In the genomic region with DNA sequence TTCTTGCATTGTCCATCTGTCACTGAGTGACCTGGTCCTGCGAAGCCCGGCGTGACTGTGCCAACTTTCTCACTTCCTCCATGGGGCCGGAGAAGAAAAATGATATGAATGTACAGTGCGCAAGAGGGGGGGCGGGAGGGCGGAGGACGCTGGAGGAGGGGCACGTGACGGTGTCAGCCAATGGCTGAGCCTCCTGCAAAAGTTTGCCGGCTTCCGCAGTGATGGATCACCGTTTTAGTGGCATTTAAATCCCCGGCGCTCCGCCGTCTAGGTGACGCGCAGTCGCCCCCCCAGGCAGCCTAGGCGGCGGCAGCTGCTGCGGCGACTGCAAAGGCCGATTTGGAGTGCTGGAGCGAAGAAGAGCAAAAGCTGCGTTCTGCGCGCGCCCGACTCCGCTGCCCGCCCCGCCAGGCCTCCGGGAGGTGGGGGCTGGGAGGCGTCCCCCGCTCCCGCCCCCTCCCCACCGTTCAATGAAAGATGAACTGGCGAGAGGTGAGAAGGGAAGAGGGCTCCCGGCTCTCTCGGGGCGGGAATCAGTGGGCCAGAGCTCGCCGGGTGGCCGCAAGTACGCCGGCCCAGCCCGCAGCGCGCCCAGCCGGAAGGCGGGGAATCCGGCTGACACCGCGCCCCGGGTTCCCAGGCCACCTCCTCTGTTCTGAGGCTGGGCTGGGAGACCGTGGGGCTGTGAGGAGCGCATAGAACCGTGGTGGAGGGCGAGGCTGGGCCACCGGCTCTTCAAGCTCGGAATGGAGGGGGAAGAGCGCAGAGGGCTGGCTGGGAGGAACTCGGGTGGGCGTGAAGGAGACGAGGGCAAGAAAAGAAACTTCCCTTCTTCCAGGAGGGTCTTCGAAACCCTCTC, we compare ENCODE assay signal across 9 cellular contexts. TPM values are rescaled to one million over a fixed set of nuclear protein-coding genes. Genes with fewer than 3 reads are reported as not detected.
DNase-seq lines count a peak whose midpoint lies in the region; ATAC-seq, FAIRE-seq and TF ChIP-seq lines count a peak whose summit lies in the region.
"Had no signal": no experiment of that assay in that cellular context is flagged by ENCODE, and none has a peak within 500 bp of the region (broad histone marks: within the 10 kb centered on the region; RNA-seq: fewer than 3 reads in every experiment).

A gene (minus strand): TSS at position 104 of the 859 bp plus-strand sequence. CDS start 88 bp downstream, at position 16.

- no peak within 1 kb of the TSS for H3K27ac Mint-ChIP-seq in GM23338

- ATAC-seq in GM23338 (peak; percentile 45), RWPE2 (ENCODE audit: low read depth) (peak; percentile 62)

- H3K4me2 ChIP-seq in GM23338 (peak within 1 kb of the TSS; percentile 84), Karpas-422 (ENCODE audit: low read depth, low read length, poor library complexity, severe bottlenecking) (peak within 1 kb of the TSS; percentile 86)

- H4K20me1 ChIP-seq in GM23338 (replicated peaks; ENCODE audit: insufficient read depth) (peaks cover 53% of the 10 kb centered on the region), Karpas-422 (ENCODE audit: insufficient read depth, low read depth, low read length) (no peaks in the 10 kb centered on the region)

- H3K79me2 ChIP-seq in GM23338 (replicated peaks; ENCODE audit: insufficient read depth) (no peaks in the 10 kb centered on the region), Karpas-422 (ENCODE audit: low read length) (peaks cover 15% of the 10 kb centered on the region)

- H3K4me3 Mint-ChIP-seq in GM23338 = peak within 1 kb of the TSS; percentile 69

- H3K9me2 ChIP-seq in GM23338 (ENCODE audit: insufficient read depth) (no peaks in the 10 kb centered on the region), Karpas-422 (replicated peaks; ENCODE audit: insufficient read depth, low read length) (no peaks in the 10 kb centered on the region)

- intact Hi-C loops in vagina (cut with DNase I) = no loop called here

- TF ChIP-seq POLR2A in vagina (IDR thresholded peaks at IDR 0.05) = peak in 1 of 2 donors; percentile 15

- no peaks in the 10 kb centered on the region for H3K36me3 ChIP-seq in GM23338 (ENCODE audit: insufficient read depth)
- no peaks in the 10 kb centered on the region for H3K36me3 ChIP-seq in Karpas-422 (ENCODE audit: insufficient read depth, low read length)
- peaks cover 16% of the 10 kb centered on the region for H3K36me3 ChIP-seq in RWPE2 (ENCODE audit: low read depth)
- H3K36me3 ChIP-seq in cardiac muscle cell = no peaks in the 10 kb centered on the region
- no peaks in the 10 kb centered on the region for H3K36me3 ChIP-seq in vagina

- H3K9ac ChIP-seq in Karpas-422 (ENCODE audit: low read length) = peak within 1 kb of the TSS; percentile 84

- H3K27ac ChIP-seq in GM23338 (ENCODE audit: low read depth) (no peak within 1 kb of the TSS), Karpas-422 (ENCODE audit: low read length) (peak within 1 kb of the TSS; percentile 69), RWPE2 (ENCODE audit: poor library complexity, severe bottlenecking) (peak within 1 kb of the TSS; percentile 85), cardiac muscle cell (no peak within 1 kb of the TSS), vagina (peak within 1 kb of the TSS; percentile 75)

- 0 out of 4 replicates have a peak, but pooled peaks of 1 of the 2 experiments have one; percentile 5 for TF ChIP-seq CTCF in GM23338 (conservative IDR thresholded peaks at IDR 0.05; ENCODE audit: low read depth in 2 of 2)
- TF ChIP-seq CTCF in RWPE2 (IDR thresholded peaks at IDR 0.05; ENCODE audit: poor library complexity, severe bottlenecking) = peak; percentile 24
- no peak for TF ChIP-seq CTCF in cardiac muscle cell (IDR thresholded peaks at IDR 0.05; ENCODE audit: low read depth, low read length)
- no peak for TF ChIP-seq CTCF in vagina (IDR thresholded peaks at IDR 0.05)

- H3K27me3 ChIP-seq in GM23338 (ENCODE audit: insufficient read depth) (peaks cover 100% of the 10 kb centered on the region), Karpas-422 (ENCODE audit: low read length) (no peaks in the 10 kb centered on the region), RWPE2 (ENCODE audit: insufficient read depth, poor library complexity, severe bottlenecking) (no peaks in the 10 kb centered on the region), cardiac muscle cell (peaks cover 100% of the 10 kb centered on the region), vagina (no peaks in the 10 kb centered on the region)

- FAIRE-seq in G401.6 (lab: Jason Lieb, UNC) = peak; percentile 84

- H2AFZ ChIP-seq in GM23338 = peak within 1 kb of the TSS; percentile 60; the same call in 1 of the 2 replicates
- H2AFZ ChIP-seq in Karpas-422 (ENCODE audit: low read length) = peak within 1 kb of the TSS; percentile 90

- H3K9me3 Mint-ChIP-seq in GM23338 = peaks cover 8% of the 10 kb centered on the region; the same call in 2 of the 3 replicates

- peaks cover 63% of the 10 kb centered on the region for H3K4me1 Mint-ChIP-seq in GM23338

- H3K36me3 Mint-ChIP-seq in GM23338 (ENCODE audit: low read depth) = no peaks in the 10 kb centered on the region

- H3K27me3 Mint-ChIP-seq in GM23338 (ENCODE audit: insufficient read depth, low read depth, poor library complexity) = peaks cover 100% of the 10 kb centered on the region

- DNase-seq in GM23338 (ENCODE audit: low spot score) = peak; percentile 88
- DNase-seq in Karpas-422 = peak; percentile 96
- DNase-seq in RWPE2 (ENCODE audit: low spot score) = peak; percentile 89
- peak; percentile 63 for DNase-seq in activated gamma-delta T cell treated with Interleukin-2 at 50 U/mL for 16 hours
- DNase-seq in cardiac muscle cell (ENCODE audit: low read depth in 1 of 2, low spot score in 1 of 2) = peak; percentile 62 to 66
- DNase-seq in pulmonary artery endothelial cell (ENCODE audit: low read depth, low spot score) = peak; percentile 85
- no peak for DNase-seq in vagina (ENCODE audit: extremely low spot score in 2 of 2)

- H3K9me3 ChIP-seq in Karpas-422 (ENCODE audit: low read length) (no peaks in the 10 kb centered on the region), RWPE2 (ENCODE audit: severe bottlenecking) (no peaks in the 10 kb centered on the region), cardiac muscle cell (ENCODE audit: low read depth) (no peaks in the 10 kb centered on the region), vagina (no peaks in the 10 kb centered on the region)

- peaks cover 46% of the 10 kb centered on the region for H3F3A ChIP-seq in GM23338 (replicated peaks; ENCODE audit: low read depth)

- peaks cover 66% of the 10 kb centered on the region for H3K4me1 ChIP-seq in GM23338 (ENCODE audit: insufficient read depth)
- peaks cover 19% of the 10 kb centered on the region for H3K4me1 ChIP-seq in Karpas-422 (ENCODE audit: low read length)
- H3K4me1 ChIP-seq in RWPE2 (ENCODE audit: insufficient read depth, poor library complexity, severe bottlenecking) = peaks cover 7% of the 10 kb centered on the region
- no peaks in the 10 kb centered on the region for H3K4me1 ChIP-seq in cardiac muscle cell (ENCODE audit: low read depth)
- H3K4me1 ChIP-seq in vagina = peaks cover 41% of the 10 kb centered on the region

- H3K4me3 ChIP-seq in GM23338 (peak within 1 kb of the TSS; percentile 60), Karpas-422 (ENCODE audit: low read length) (peak within 1 kb of the TSS; percentile 85), RWPE2 (ENCODE audit: severe bottlenecking) (peak within 1 kb of the TSS; percentile 66), cardiac muscle cell (peak within 1 kb of the TSS; percentile 52), vagina (peak within 1 kb of the TSS; percentile 66 to 72)

TF ChIP-seq in GM23338, 12 proteins besides CTCF, POLR2A, EP300 and RAD21:
- no peak for TF ChIP-seq NANOG (IDR thresholded peaks at IDR 0.05; ENCODE audit: borderline replicate concordance)
- peak; percentile 32; the same call in 1 of the 2 replicates for TF ChIP-seq CREB1 (CRISPR knock-in tag; IDR thresholded peaks at IDR 0.05; ENCODE audit: low read depth)
- TF ChIP-seq, protein P1, sequence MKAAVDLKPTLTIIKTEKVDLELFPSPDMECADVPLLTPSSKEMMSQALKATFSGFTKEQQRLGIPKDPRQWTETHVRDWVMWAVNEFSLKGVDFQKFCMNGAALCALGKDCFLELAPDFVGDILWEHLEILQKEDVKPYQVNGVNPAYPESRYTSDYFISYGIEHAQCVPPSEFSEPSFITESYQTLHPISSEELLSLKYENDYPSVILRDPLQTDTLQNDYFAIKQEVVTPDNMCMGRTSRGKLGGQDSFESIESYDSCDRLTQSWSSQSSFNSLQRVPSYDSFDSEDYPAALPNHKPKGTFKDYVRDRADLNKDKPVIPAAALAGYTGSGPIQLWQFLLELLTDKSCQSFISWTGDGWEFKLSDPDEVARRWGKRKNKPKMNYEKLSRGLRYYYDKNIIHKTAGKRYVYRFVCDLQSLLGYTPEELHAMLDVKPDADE (IDR thresholded peaks at IDR 0.05) = no peak
- peak; percentile 88 for TF ChIP-seq EZH2phosphoT487 (IDR thresholded peaks at IDR 0.05; ENCODE audit: unreplicated experiment)
- no peak for TF ChIP-seq ZNF114 (CRISPR knock-in tag; IDR thresholded peaks at IDR 0.05)
- TF ChIP-seq POLR2AphosphoS5 (IDR thresholded peaks at IDR 0.05; ENCODE audit: low read depth) = no peak
- peak; percentile 72 for TF ChIP-seq EZH2 (IDR thresholded peaks at IDR 0.05; ENCODE audit: low read depth, unreplicated experiment)
- TF ChIP-seq ZNF331 (CRISPR knock-in tag; IDR thresholded peaks at IDR 0.05; ENCODE audit: low read depth) = no peak
TF ChIP-seq in GM23338: peak in this region for 3.

RNA-seq across cellular contexts. Expression of the gene that starts here (rescaled TPM):
- not detected in 2 replicates for total RNA-seq in GM23338 (2014; rRNA removed; shearing (Covaris generic))
- polyA plus RNA-seq in GM23338 (2016; fragmentation: Nextera tagmentation; extraction: Ambion mirVana) (not detected in 2 replicates), cardiac muscle cell (0.07 TPM in 1 of 2 replicates, not detected in the other)
- 4.1 and 4.4 TPM in 2 replicates for total RNA-seq in Karpas-422 (2014; rRNA removed; shearing (Covaris generic); ENCODE audit: low replicate concordance)
- total RNA-seq in cardiac muscle cell (0.42 and 0.85 TPM in 2 replicates), pulmonary artery endothelial cell (0.33 and 1.0 TPM in 2 replicates), vagina (0.74 TPM)
- total RNA-seq: temporal lobe had no signal

Comparison
In these comparisons a context has a peak if more than half of its experiments do, and no peak if none do; other contexts are left out.
1. Peak in DNase-seq, ATAC-seq, H3K4me3 ChIP-seq and H3K4me2 ChIP-seq in GM23338; RNA of the gene not detected or under 1 TPM.
2. Peak in DNase-seq and H3K4me3 ChIP-seq in cardiac muscle cell; RNA of the gene not detected or under 1 TPM.
3. DNase-seq: peak in Karpas-422 (single experiment), RWPE2 (single experiment), activated gamma-delta T cell treated with Interleukin-2 at 50 U/mL for 16 hours (single experiment) and pulmonary artery endothelial cell (single experiment); none in vagina (0 of 2).
4. H3K27ac ChIP-seq: peak in Karpas-422 (single experiment), RWPE2 (single experiment) and vagina (single experiment); none in GM23338 (single experiment) and cardiac muscle cell (single experiment).
5. Peak in every context shown above with its lines, with median percentiles within 50 percentile points of each other: H3K4me3 ChIP-seq.